10 cellular contexts compared by ENCODE assay signal in genomic region chr14:20400965-20401593, GRCh38. TPM values are rescaled to one million over a fixed set of nuclear protein-coding genes. Genes with fewer than 3 reads are reported as not detected.
A peak's percentile ranks its signal among the peaks of the same experiment; 100 is the strongest.
DNase-seq lines count a peak whose midpoint lies in the region; TF ChIP-seq lines count a peak whose summit lies in the region.
"Had no signal": no experiment of that assay in that cellular context is flagged by ENCODE, and none has a peak within 500 bp of the region (broad histone marks: within the 10 kb centered on the region; RNA-seq: fewer than 3 reads in every experiment).

No MANE protein-coding gene starts in this region.

- peaks cover 7% of the 10 kb centered on the region for H3K36me3 ChIP-seq in CD8-positive, alpha-beta memory T cell (ENCODE audit: insufficient read depth, low read length)
- H3K36me3 ChIP-seq in HUES6 (ENCODE audit: control insufficient read depth, insufficient read depth, low read length): peaks cover 80% of the 10 kb centered on the region

- TF ChIP-seq CTCF in lower leg skin (IDR thresholded peaks at IDR 0.05) (no peak), chondrocyte (IDR thresholded peaks at IDR 0.05) (no peak)

- H3K4me3 ChIP-seq in CD8-positive, alpha-beta memory T cell (ENCODE audit: low read length): no peak overlapping the region
- H3K4me3 ChIP-seq in HUES6 (ENCODE audit: low read depth, low read length): no peak overlapping the region
- no peak overlapping the region for H3K4me3 ChIP-seq in lower leg skin (ENCODE audit: low read depth, poor library complexity, severe bottlenecking)

- peaks cover 20 to 26% (median 25%) of the 10 kb centered on the region in 3 donors for H3K4me1 Mint-ChIP-seq in CD8-positive, alpha-beta memory T cell
- peaks cover 26% of the 10 kb centered on the region for H3K4me1 Mint-ChIP-seq in activated naive CD4-positive, alpha-beta T cell treated with anti-CD3 and anti-CD28 coated beads, Interleukin-2, amount 10 ng/mL, durations not matched to agents 7 days and 5 days
- H3K4me1 Mint-ChIP-seq in chondrocyte (ENCODE audit: low read depth): no peaks in the 10 kb centered on the region

- H3K4me3 Mint-ChIP-seq in CD8-positive, alpha-beta memory T cell: no peak overlapping the region
- H3K4me3 Mint-ChIP-seq in activated naive CD4-positive, alpha-beta T cell treated with anti-CD3 and anti-CD28 coated beads, Interleukin-2, amount 10 ng/mL, durations not matched to agents 7 days and 5 days: peak overlapping the region; percentile 25
- H3K4me3 Mint-ChIP-seq in chondrocyte (ENCODE audit: unreplicated experiment): no peak overlapping the region

- H3K4me1 ChIP-seq in CD8-positive, alpha-beta memory T cell (ENCODE audit: insufficient read depth, low read length): no peaks in the 10 kb centered on the region
- no peaks in the 10 kb centered on the region for H3K4me1 ChIP-seq in HUES6 (ENCODE audit: control insufficient read depth, insufficient read depth, low read length)

- 51 to 66% methylated on average over 10 of the region's 10 CpGs for WGBS in lower leg skin, 2 donors

- intact Hi-C loops in lower leg skin (cut with DNase I; ENCODE audit: low total_unique reads): no loop called here

- DNase-seq in CD8-positive, alpha-beta memory T cell: no peak
- DNase-seq in activated naive CD4-positive, alpha-beta T cell treated with anti-CD3 and anti-CD28 coated beads, Interleukin-2, amount 10 ng/mL, durations not matched to agents 7 days and 5 days: no peak
- DNase-seq in lower leg skin (ENCODE audit: low spot score in 2 of 2) (peak; percentile 20 to 22), NCI-H187 treated with DMSO at 0.1 percent for 48 hours (lab: John Stamatoyannopoulos, UW) (no peak), NCI-H2196 treated with DMSO at 0.1 percent for 48 hours (lab: John Stamatoyannopoulos, UW; ENCODE audit: unreplicated experiment) (no peak), NCI-H2081 (lab: John Stamatoyannopoulos, UW) (no peak), chondrocyte (ENCODE audit: low spot score) (no peak)
- DNase-seq: DND-41, NCI-H1694 had no signal

- TF ChIP-seq POLR2A in lower leg skin (IDR thresholded peaks at IDR 0.05): no peak

- no peaks in the 10 kb centered on the region for H3K27me3 ChIP-seq in CD8-positive, alpha-beta memory T cell (ENCODE audit: insufficient read depth, low read length, poor library complexity, severe bottlenecking)
- no peaks in the 10 kb centered on the region for H3K27me3 ChIP-seq in HUES6 (ENCODE audit: control insufficient read depth, insufficient read depth, low read length)

- H3K9ac ChIP-seq in HUES6 (ENCODE audit: low read length): no peak overlapping the region

- no peaks in the 10 kb centered on the region for H3K9me3 Mint-ChIP-seq in CD8-positive, alpha-beta memory T cell
- H3K9me3 Mint-ChIP-seq in activated naive CD4-positive, alpha-beta T cell treated with anti-CD3 and anti-CD28 coated beads, Interleukin-2, amount 10 ng/mL, durations not matched to agents 7 days and 5 days: no peaks in the 10 kb centered on the region
- no peaks in the 10 kb centered on the region for H3K9me3 Mint-ChIP-seq in chondrocyte (ENCODE audit: low read depth)

- H3K36me3 Mint-ChIP-seq in CD8-positive, alpha-beta memory T cell: peaks cover 5 to 83% (median 31%) of the 10 kb centered on the region in 3 donors
- H3K36me3 Mint-ChIP-seq in activated naive CD4-positive, alpha-beta T cell treated with anti-CD3 and anti-CD28 coated beads, Interleukin-2, amount 10 ng/mL, durations not matched to agents 7 days and 5 days: peaks cover 58% of the 10 kb centered on the region
- peaks cover 41% of the 10 kb centered on the region for H3K36me3 Mint-ChIP-seq in chondrocyte (ENCODE audit: low read depth)

- POLR2A ChIA-PET in CD8-positive, alpha-beta memory T cell (lab: Charles Lee): no interaction called here

- no peaks in the 10 kb centered on the region for H3K27me3 Mint-ChIP-seq in CD8-positive, alpha-beta memory T cell
- H3K27me3 Mint-ChIP-seq in activated naive CD4-positive, alpha-beta T cell treated with anti-CD3 and anti-CD28 coated beads, Interleukin-2, amount 10 ng/mL, durations not matched to agents 7 days and 5 days: no peaks in the 10 kb centered on the region
- H3K27me3 Mint-ChIP-seq in chondrocyte (ENCODE audit: low read depth): no peaks in the 10 kb centered on the region

- H3K9me3 ChIP-seq in CD8-positive, alpha-beta memory T cell (ENCODE audit: low read length): no peaks in the 10 kb centered on the region
- H3K9me3 ChIP-seq in HUES6 (ENCODE audit: control insufficient read depth, insufficient read depth, low read depth, low read length): no peaks in the 10 kb centered on the region

- no peak overlapping the region for H3K27ac ChIP-seq in CD8-positive, alpha-beta memory T cell (ENCODE audit: low read depth, low read length)
- H3K27ac ChIP-seq in HUES6 (ENCODE audit: low read depth, low read length): peak overlapping the region; percentile 30; the same call in 1 of the 2 replicates

- H3K27ac Mint-ChIP-seq in CD8-positive, alpha-beta memory T cell: peak overlapping the region in 6 of 8 donors; percentile 3 to 56 (median 32)
- peak overlapping the region; percentile 81 for H3K27ac Mint-ChIP-seq in activated naive CD4-positive, alpha-beta T cell treated with anti-CD3 and anti-CD28 coated beads, Interleukin-2, amount 10 ng/mL, durations not matched to agents 7 days and 5 days
- no peak overlapping the region for H3K27ac Mint-ChIP-seq in chondrocyte (ENCODE audit: unreplicated experiment)

- CTCF ChIA-PET in CD8-positive, alpha-beta memory T cell (lab: Charles Lee): interaction anchor here (0.9 to 2.1 kb wide), 2 partner anchors 12 to 15 kb away, joined by 3 to 5 read pairs; partner anchors contain the start of gene TEP1
- CTCF ChIA-PET in activated naive CD4-positive, alpha-beta T cell treated with anti-CD3 and anti-CD28 coated beads, Interleukin-2, amount 10 ng/mL, durations not matched to agents 7 days and 5 days (lab: Charles Lee): interaction anchor here (1.4 to 2.3 kb wide), 4 partner anchors 13 to 208 kb away, joined by 3 to 7 read pairs (median 5); partner anchors contain the start of gene TEP1

RNA-seq across cellular contexts. Expression of gene TEP1, which starts 12.2 kb away (rescaled TPM):
- 10 to 100 TPM; 31.7 to 33.0 TPM for total RNA-seq in CD8-positive, alpha-beta memory T cell
- 9.1 TPM for polyA plus RNA-seq in CD8-positive, alpha-beta memory T cell
- 10 to 100 TPM; 19.5 to 30.5 (median 23.6) TPM for total RNA-seq in lower leg skin
- total RNA-seq in chondrocyte: 19.2 to 32.7 TPM (median 22.8 TPM) in 3 replicates

RNA-seq across cellular contexts. Expression of gene KLHL33, which starts 34.9 kb away (rescaled TPM):
- total RNA-seq in CD8-positive, alpha-beta memory T cell: under 1 TPM; 0.09 TPM
- 0.12 TPM for polyA plus RNA-seq in CD8-positive, alpha-beta memory T cell
- total RNA-seq in lower leg skin (1 to 10 TPM in 1 of 4 donors, under 1 TPM in 2, not detected in 1; 0.12 to 1.2 (median 0.36) TPM), chondrocyte (not detected in 3 replicates)

RNA-seq across cellular contexts. Expression of gene OSGEP, which starts 53.5 kb away (rescaled TPM):
- 10 to 100 TPM; 58.0 to 58.1 TPM for total RNA-seq in CD8-positive, alpha-beta memory T cell
- polyA plus RNA-seq in CD8-positive, alpha-beta memory T cell: 48.9 TPM
- total RNA-seq in lower leg skin (10 to 100 TPM; 13.8 to 54.5 (median 35.8) TPM), chondrocyte (26.0 to 41.4 TPM (median 28.6 TPM) in 3 replicates)

RNA-seq across cellular contexts. Expression of gene APEX1, which starts 53.9 kb away (rescaled TPM):
- 100 to 1,000 TPM; 242 to 248 TPM for total RNA-seq in CD8-positive, alpha-beta memory T cell
- 117 TPM for polyA plus RNA-seq in CD8-positive, alpha-beta memory T cell
- total RNA-seq in lower leg skin: 100 to 1,000 TPM; 107 to 217 (median 119) TPM
- total RNA-seq in chondrocyte: 141 to 168 TPM (median 142 TPM) in 3 replicates

RNA-seq across cellular contexts. Expression of gene PARP2, which starts 57.6 kb away (rescaled TPM):
- 10 to 100 TPM; 35.0 to 41.3 TPM for total RNA-seq in CD8-positive, alpha-beta memory T cell
- polyA plus RNA-seq in CD8-positive, alpha-beta memory T cell: 13.6 TPM
- total RNA-seq in lower leg skin (10 to 100 TPM in 3 of 4 donors, 1 to 10 TPM in 1; 7.9 to 20.4 (median 13.0) TPM), chondrocyte (16.2 to 27.3 TPM (median 19.4 TPM) in 3 replicates)

Comparison
In these comparisons a context has a peak if more than half of its experiments do, and no peak if none do; other contexts are left out.
1. DNase-seq: peak in lower leg skin (2 of 2); none in CD8-positive, alpha-beta memory T cell (0 of 5), activated naive CD4-positive, alpha-beta T cell treated with anti-CD3 and anti-CD28 coated beads, Interleukin-2, amount 10 ng/mL, durations not matched to agents 7 days and 5 days (single experiment), NCI-H187 treated with DMSO at 0.1 percent for 48 hours (single experiment), NCI-H2196 treated with DMSO at 0.1 percent for 48 hours (single experiment), NCI-H2081 (0 of 2) and chondrocyte (single experiment).